Comparison of ENCODE assay signal across 1 cellular context in genomic region chr21:35963920-35964451, GRCh38.
TF ChIP-seq lines count a peak whose summit lies in the region.

No MANE protein-coding gene starts in this region.

TF ChIP-seq in K562, 482 proteins besides CTCF, POLR2A, EP300 and RAD21 (continued from another document and continues in another):
- TF ChIP-seq, protein P1, sequence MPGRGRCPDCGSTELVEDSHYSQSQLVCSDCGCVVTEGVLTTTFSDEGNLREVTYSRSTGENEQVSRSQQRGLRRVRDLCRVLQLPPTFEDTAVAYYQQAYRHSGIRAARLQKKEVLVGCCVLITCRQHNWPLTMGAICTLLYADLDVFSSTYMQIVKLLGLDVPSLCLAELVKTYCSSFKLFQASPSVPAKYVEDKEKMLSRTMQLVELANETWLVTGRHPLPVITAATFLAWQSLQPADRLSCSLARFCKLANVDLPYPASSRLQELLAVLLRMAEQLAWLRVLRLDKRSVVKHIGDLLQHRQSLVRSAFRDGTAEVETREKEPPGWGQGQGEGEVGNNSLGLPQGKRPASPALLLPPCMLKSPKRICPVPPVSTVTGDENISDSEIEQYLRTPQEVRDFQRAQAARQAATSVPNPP (IDR thresholded peaks at IDR 0.05; ENCODE audit: borderline replicate concordance, insufficient read depth, insufficient read length), result no peak
- TF ChIP-seq, protein P2, sequence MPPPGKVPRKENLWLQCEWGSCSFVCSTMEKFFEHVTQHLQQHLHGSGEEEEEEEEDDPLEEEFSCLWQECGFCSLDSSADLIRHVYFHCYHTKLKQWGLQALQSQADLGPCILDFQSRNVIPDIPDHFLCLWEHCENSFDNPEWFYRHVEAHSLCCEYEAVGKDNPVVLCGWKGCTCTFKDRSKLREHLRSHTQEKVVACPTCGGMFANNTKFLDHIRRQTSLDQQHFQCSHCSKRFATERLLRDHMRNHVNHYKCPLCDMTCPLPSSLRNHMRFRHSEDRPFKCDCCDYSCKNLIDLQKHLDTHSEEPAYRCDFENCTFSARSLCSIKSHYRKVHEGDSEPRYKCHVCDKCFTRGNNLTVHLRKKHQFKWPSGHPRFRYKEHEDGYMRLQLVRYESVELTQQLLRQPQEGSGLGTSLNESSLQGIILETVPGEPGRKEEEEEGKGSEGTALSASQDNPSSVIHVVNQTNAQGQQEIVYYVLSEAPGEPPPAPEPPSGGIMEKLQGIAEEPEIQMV (tag; conservative IDR thresholded peaks at IDR 0.05; ENCODE audit: low read depth), result no peak
- TF ChIP-seq TRIM28 (IDR thresholded peaks at IDR 0.05) (no peak), HSF4 (CRISPR knock-in tag; IDR thresholded peaks at IDR 0.05; ENCODE audit: borderline replicate concordance) (no peak), GATAD2B (IDR thresholded peaks at IDR 0.05; ENCODE audit: borderline replicate concordance) (no peak), NEUROD1 (IDR thresholded peaks at IDR 0.05; ENCODE audit: borderline replicate concordance, low read depth, low read length, partially characterized antibody) (no peak), MYC (IDR thresholded peaks at IDR 0.05; ENCODE audit: low read depth, low read length) (no peak), MYC (CRISPR knock-in tag; IDR thresholded peaks at IDR 0.05; ENCODE audit: borderline replicate concordance, low read depth) (no peak), ASH1L (IDR thresholded peaks at IDR 0.05; ENCODE audit: borderline replicate concordance, low read depth, partially characterized antibody) (no peak), NR2F6 (CRISPR knock-in tag; IDR thresholded peaks at IDR 0.05) (no peak), FOXA3 (CRISPR knock-in tag; conservative IDR thresholded peaks at IDR 0.05 in 1 of 2, IDR thresholded peaks at IDR 0.05 in 1 of 2) (peak; percentile 4 to 32; a peak in 1 of 4 replicates), STAG1 (CRISPR knock-in tag; IDR thresholded peaks at IDR 0.05; ENCODE audit: borderline replicate concordance) (no peak), MCM7 (IDR thresholded peaks at IDR 0.05) (no peak), ZNF184 (CRISPR knock-in tag; IDR thresholded peaks at IDR 0.05) (no peak), GTF2B (IDR thresholded peaks at IDR 0.05; ENCODE audit: extremely low read depth, insufficient read length) (no peak), HMGN3 (IDR thresholded peaks at IDR 0.05; ENCODE audit: borderline replicate concordance, extremely low read depth, insufficient read length, low read depth, low read length) (no peak), MBD2 (IDR thresholded peaks at IDR 0.05; ENCODE audit: borderline replicate concordance, low read depth) (peak; percentile 38; the same call in 1 of the 2 replicates), TARDBP (IDR thresholded peaks at IDR 0.05) (no peak), NRF1 (conservative IDR thresholded peaks at IDR 0.05 in 1 of 2, IDR thresholded peaks at IDR 0.05 in 1 of 2) (peak; percentile 51 to 60), DLX4 (CRISPR knock-in tag; IDR thresholded peaks at IDR 0.05) (no peak), BRF1 (IDR thresholded peaks at IDR 0.05; ENCODE audit: borderline replicate concordance, extremely low read depth, insufficient read length) (no peak), ZSCAN32 (CRISPR knock-in tag; IDR thresholded peaks at IDR 0.05) (no peak), MEF2D (tag; conservative IDR thresholded peaks at IDR 0.05; ENCODE audit: low read depth) (no peak), KAT2B (IDR thresholded peaks at IDR 0.05; ENCODE audit: low read depth, low read length) (no peak), CREB3 (tag; conservative IDR thresholded peaks at IDR 0.05; ENCODE audit: low read depth) (no peak), POLR2AphosphoS2 (IDR thresholded peaks at IDR 0.05; ENCODE audit: low read length) (no peak), GABPA (tag; conservative IDR thresholded peaks at IDR 0.05; ENCODE audit: low read depth) (peak; percentile 36), ZNF197 (CRISPR knock-in tag; IDR thresholded peaks at IDR 0.05; ENCODE audit: low read depth) (no peak), BCOR (IDR thresholded peaks at IDR 0.05) (no peak), ZBTB1 (CRISPR knock-in tag; IDR thresholded peaks at IDR 0.05; ENCODE audit: borderline replicate concordance, low read depth) (no peak), ZNF436 (CRISPR knock-in tag; IDR thresholded peaks at IDR 0.05) (no peak), ZNF79 (CRISPR knock-in tag; IDR thresholded peaks at IDR 0.05; ENCODE audit: low read depth) (no peak), ZNF146 (CRISPR knock-in tag; IDR thresholded peaks at IDR 0.05; ENCODE audit: unreplicated experiment) (no peak), ZNF511 (CRISPR knock-in tag; IDR thresholded peaks at IDR 0.05) (no peak), ZNF174 (CRISPR knock-in tag; IDR thresholded peaks at IDR 0.05) (no peak), MXI1 (IDR thresholded peaks at IDR 0.05; ENCODE audit: low read depth, low read length) (no peak), FOXK2 (conservative IDR thresholded peaks at IDR 0.05 in 1 of 2, IDR thresholded peaks at IDR 0.05 in 1 of 2; ENCODE audit: low read depth in 2 of 2) (peak; percentile 42 to 44; a peak in 1 of 4 replicates), RFX5 (IDR thresholded peaks at IDR 0.05; ENCODE audit: low read depth, low read length) (no peak), FOS (IDR thresholded peaks at IDR 0.05; ENCODE audit: extremely low read depth, insufficient read length) (peak; percentile 37), POLR2G (IDR thresholded peaks at IDR 0.05; ENCODE audit: low read depth, low read length) (no peak)
- TF ChIP-seq, protein P3, sequence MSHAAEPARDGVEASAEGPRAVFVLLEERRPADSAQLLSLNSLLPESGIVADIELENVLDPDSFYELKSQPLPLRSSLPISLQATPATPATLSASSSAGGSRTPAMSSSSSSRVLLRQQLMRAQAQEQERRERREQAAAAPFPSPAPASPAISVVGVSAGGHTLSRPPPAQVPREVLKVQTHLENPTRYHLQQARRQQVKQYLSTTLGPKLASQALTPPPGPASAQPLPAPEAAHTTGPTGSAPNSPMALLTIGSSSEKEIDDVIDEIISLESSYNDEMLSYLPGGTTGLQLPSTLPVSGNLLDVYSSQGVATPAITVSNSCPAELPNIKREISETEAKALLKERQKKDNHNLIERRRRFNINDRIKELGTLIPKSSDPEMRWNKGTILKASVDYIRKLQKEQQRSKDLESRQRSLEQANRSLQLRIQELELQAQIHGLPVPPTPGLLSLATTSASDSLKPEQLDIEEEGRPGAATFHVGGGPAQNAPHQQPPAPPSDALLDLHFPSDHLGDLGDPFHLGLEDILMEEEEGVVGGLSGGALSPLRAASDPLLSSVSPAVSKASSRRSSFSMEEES (CRISPR knock-in tag; IDR thresholded peaks at IDR 0.05), result no peak
- TF ChIP-seq, protein P4, sequence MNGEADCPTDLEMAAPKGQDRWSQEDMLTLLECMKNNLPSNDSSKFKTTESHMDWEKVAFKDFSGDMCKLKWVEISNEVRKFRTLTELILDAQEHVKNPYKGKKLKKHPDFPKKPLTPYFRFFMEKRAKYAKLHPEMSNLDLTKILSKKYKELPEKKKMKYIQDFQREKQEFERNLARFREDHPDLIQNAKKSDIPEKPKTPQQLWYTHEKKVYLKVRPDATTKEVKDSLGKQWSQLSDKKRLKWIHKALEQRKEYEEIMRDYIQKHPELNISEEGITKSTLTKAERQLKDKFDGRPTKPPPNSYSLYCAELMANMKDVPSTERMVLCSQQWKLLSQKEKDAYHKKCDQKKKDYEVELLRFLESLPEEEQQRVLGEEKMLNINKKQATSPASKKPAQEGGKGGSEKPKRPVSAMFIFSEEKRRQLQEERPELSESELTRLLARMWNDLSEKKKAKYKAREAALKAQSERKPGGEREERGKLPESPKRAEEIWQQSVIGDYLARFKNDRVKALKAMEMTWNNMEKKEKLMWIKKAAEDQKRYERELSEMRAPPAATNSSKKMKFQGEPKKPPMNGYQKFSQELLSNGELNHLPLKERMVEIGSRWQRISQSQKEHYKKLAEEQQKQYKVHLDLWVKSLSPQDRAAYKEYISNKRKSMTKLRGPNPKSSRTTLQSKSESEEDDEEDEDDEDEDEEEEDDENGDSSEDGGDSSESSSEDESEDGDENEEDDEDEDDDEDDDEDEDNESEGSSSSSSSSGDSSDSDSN (IDR thresholded peaks at IDR 0.05; ENCODE audit: borderline replicate concordance in 1 of 2, low read depth in 2 of 2, low read length in 2 of 2), result no peak
- TF ChIP-seq, protein P5, sequence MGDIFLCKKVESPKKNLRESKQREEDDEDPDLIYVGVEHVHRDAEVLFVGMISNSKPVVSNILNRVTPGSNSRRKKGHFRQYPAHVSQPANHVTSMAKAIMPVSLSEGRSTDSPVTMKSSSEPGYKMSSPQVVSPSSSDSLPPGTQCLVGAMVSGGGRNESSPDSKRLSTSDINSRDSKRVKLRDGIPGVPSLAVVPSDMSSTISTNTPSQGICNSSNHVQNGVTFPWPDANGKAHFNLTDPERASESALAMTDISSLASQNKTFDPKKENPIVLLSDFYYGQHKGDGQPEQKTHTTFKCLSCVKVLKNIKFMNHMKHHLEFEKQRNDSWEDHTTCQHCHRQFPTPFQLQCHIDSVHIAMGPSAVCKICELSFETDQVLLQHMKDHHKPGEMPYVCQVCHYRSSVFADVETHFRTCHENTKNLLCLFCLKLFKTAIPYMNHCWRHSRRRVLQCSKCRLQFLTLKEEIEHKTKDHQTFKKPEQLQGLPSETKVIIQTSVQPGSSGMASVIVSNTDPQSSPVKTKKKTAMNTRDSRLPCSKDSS (IDR thresholded peaks at IDR 0.05; ENCODE audit: low read depth, partially characterized antibody), result no peak
- TF ChIP-seq, protein P6, sequence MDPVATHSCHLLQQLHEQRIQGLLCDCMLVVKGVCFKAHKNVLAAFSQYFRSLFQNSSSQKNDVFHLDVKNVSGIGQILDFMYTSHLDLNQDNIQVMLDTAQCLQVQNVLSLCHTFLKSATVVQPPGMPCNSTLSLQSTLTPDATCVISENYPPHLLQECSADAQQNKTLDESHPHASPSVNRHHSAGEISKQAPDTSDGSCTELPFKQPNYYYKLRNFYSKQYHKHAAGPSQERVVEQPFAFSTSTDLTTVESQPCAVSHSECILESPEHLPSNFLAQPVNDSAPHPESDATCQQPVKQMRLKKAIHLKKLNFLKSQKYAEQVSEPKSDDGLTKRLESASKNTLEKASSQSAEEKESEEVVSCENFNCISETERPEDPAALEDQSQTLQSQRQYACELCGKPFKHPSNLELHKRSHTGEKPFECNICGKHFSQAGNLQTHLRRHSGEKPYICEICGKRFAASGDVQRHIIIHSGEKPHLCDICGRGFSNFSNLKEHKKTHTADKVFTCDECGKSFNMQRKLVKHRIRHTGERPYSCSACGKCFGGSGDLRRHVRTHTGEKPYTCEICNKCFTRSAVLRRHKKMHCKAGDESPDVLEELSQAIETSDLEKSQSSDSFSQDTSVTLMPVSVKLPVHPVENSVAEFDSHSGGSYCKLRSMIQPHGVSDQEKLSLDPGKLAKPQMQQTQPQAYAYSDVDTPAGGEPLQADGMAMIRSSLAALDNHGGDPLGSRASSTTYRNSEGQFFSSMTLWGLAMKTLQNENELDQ (CRISPR knock-in tag; IDR thresholded peaks at IDR 0.05; ENCODE audit: borderline replicate concordance), result no peak
- TF ChIP-seq, protein P7, sequence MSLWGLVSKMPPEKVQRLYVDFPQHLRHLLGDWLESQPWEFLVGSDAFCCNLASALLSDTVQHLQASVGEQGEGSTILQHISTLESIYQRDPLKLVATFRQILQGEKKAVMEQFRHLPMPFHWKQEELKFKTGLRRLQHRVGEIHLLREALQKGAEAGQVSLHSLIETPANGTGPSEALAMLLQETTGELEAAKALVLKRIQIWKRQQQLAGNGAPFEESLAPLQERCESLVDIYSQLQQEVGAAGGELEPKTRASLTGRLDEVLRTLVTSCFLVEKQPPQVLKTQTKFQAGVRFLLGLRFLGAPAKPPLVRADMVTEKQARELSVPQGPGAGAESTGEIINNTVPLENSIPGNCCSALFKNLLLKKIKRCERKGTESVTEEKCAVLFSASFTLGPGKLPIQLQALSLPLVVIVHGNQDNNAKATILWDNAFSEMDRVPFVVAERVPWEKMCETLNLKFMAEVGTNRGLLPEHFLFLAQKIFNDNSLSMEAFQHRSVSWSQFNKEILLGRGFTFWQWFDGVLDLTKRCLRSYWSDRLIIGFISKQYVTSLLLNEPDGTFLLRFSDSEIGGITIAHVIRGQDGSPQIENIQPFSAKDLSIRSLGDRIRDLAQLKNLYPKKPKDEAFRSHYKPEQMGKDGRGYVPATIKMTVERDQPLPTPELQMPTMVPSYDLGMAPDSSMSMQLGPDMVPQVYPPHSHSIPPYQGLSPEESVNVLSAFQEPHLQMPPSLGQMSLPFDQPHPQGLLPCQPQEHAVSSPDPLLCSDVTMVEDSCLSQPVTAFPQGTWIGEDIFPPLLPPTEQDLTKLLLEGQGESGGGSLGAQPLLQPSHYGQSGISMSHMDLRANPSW (CRISPR knock-in tag; IDR thresholded peaks at IDR 0.05), result no peak
- TF ChIP-seq, protein P8, sequence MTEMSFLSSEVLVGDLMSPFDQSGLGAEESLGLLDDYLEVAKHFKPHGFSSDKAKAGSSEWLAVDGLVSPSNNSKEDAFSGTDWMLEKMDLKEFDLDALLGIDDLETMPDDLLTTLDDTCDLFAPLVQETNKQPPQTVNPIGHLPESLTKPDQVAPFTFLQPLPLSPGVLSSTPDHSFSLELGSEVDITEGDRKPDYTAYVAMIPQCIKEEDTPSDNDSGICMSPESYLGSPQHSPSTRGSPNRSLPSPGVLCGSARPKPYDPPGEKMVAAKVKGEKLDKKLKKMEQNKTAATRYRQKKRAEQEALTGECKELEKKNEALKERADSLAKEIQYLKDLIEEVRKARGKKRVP (CRISPR knock-in tag; IDR thresholded peaks at IDR 0.05), result no peak
